1 cellular context compared by ENCODE assay signal in the genomic region with DNA sequence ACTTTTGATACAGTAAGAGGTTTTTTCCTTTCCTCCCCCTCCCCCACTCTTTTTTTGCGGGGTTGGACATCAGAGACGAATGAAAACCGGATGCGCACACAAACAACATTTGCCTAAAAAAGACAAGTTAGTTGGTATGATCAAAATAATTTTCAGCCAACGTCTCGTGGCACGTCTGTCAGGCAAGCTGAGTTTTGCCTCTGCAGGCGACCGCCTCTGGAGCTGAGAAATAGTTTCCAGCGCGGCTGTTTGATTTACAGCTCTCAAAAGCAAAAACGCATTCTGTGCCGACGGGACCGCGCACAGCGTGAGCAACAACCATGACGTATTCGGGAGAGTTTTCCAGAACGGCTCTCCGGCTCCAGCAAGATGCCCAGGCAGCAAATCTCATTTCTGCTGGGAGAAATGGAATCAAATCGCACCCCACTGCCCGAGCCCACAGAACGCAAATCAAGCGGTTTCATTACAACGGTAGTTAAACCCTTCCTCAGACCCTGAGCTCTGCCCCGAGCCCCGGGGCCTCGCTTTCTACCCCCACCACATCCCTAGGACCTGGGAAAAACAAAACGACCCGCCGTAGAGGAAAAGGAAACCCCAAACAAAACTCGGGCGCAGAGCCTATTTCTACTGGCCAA.
A peak's percentile ranks its signal among the peaks of the same experiment; 100 is the strongest.
TF ChIP-seq lines count a peak whose summit lies in the region.

No MANE protein-coding gene starts in this region.

TF ChIP-seq in HepG2, 621 proteins besides CTCF, POLR2A, EP300 and RAD21 (continued from another document and continues in another):
- TF ChIP-seq, protein P1, sequence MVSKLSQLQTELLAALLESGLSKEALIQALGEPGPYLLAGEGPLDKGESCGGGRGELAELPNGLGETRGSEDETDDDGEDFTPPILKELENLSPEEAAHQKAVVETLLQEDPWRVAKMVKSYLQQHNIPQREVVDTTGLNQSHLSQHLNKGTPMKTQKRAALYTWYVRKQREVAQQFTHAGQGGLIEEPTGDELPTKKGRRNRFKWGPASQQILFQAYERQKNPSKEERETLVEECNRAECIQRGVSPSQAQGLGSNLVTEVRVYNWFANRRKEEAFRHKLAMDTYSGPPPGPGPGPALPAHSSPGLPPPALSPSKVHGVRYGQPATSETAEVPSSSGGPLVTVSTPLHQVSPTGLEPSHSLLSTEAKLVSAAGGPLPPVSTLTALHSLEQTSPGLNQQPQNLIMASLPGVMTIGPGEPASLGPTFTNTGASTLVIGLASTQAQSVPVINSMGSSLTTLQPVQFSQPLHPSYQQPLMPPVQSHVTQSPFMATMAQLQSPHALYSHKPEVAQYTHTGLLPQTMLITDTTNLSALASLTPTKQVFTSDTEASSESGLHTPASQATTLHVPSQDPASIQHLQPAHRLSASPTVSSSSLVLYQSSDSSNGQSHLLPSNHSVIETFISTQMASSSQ (IDR thresholded peaks at IDR 0.05; ENCODE audit: low read depth): no peak
- TF ChIP-seq, protein P1 (CRISPR knock-in tag; IDR thresholded peaks at IDR 0.05; ENCODE audit: borderline replicate concordance): no peak
- TF ChIP-seq REPIN1 (CRISPR knock-in tag; IDR thresholded peaks at IDR 0.05; ENCODE audit: borderline replicate concordance, low read depth) (no peak), ZNF775 (CRISPR knock-in tag; IDR thresholded peaks at IDR 0.05; ENCODE audit: borderline replicate concordance) (no peak), SNRNP70 (IDR thresholded peaks at IDR 0.05; ENCODE audit: low read depth, low read length) (no peak), ZNF224 (CRISPR knock-in tag; IDR thresholded peaks at IDR 0.05) (no peak), POLR2AphosphoS2 (IDR thresholded peaks at IDR 0.05; ENCODE audit: low read depth, low read length) (no peak), PHB2 (IDR thresholded peaks at IDR 0.05; ENCODE audit: partially characterized antibody) (no peak), MTF2 (CRISPR knock-in tag; IDR thresholded peaks at IDR 0.05; ENCODE audit: borderline replicate concordance) (no peak), ZNF572 (CRISPR knock-in tag; IDR thresholded peaks at IDR 0.05) (0 out of 2 replicates have a peak, but pooled peaks have one; percentile 33), KDM5A (IDR thresholded peaks at IDR 0.05; ENCODE audit: borderline replicate concordance, low read length) (peak; percentile 16; the same call in 1 of the 2 replicates), POLR2G (IDR thresholded peaks at IDR 0.05; ENCODE audit: low read depth, low read length) (peak; percentile 11), ZSCAN30 (CRISPR knock-in tag; IDR thresholded peaks at IDR 0.05) (no peak), HNRNPLL (IDR thresholded peaks at IDR 0.05; ENCODE audit: low read depth, low read length, poor library complexity, severe bottlenecking) (no peak), ZNF839 (CRISPR knock-in tag; IDR thresholded peaks at IDR 0.05; ENCODE audit: borderline replicate concordance) (0 out of 2 replicates have a peak, but pooled peaks have one; percentile 25), ETV6 (CRISPR knock-in tag; conservative IDR thresholded peaks at IDR 0.05) (no peak), ZNF670 (CRISPR knock-in tag; IDR thresholded peaks at IDR 0.05; ENCODE audit: borderline replicate concordance) (no peak), KLF15 (CRISPR knock-in tag; IDR thresholded peaks at IDR 0.05; ENCODE audit: borderline replicate concordance) (no peak), NRL (CRISPR knock-in tag; IDR thresholded peaks at IDR 0.05; ENCODE audit: borderline replicate concordance) (no peak), GTF2F1 (IDR thresholded peaks at IDR 0.05; ENCODE audit: low read length) (no peak), HCFC1 (IDR thresholded peaks at IDR 0.05; ENCODE audit: low read depth, low read length) (no peak), ZNF652 (CRISPR knock-in tag; IDR thresholded peaks at IDR 0.05; ENCODE audit: borderline replicate concordance, low read depth) (no peak), ZNF746 (CRISPR knock-in tag; IDR thresholded peaks at IDR 0.05) (0 out of 2 replicates have a peak, but pooled peaks have one; percentile 4), NR2C2 (CRISPR knock-in tag; IDR thresholded peaks at IDR 0.05; ENCODE audit: borderline replicate concordance) (no peak), CBFB (CRISPR knock-in tag; IDR thresholded peaks at IDR 0.05) (no peak)
- TF ChIP-seq, protein P2, sequence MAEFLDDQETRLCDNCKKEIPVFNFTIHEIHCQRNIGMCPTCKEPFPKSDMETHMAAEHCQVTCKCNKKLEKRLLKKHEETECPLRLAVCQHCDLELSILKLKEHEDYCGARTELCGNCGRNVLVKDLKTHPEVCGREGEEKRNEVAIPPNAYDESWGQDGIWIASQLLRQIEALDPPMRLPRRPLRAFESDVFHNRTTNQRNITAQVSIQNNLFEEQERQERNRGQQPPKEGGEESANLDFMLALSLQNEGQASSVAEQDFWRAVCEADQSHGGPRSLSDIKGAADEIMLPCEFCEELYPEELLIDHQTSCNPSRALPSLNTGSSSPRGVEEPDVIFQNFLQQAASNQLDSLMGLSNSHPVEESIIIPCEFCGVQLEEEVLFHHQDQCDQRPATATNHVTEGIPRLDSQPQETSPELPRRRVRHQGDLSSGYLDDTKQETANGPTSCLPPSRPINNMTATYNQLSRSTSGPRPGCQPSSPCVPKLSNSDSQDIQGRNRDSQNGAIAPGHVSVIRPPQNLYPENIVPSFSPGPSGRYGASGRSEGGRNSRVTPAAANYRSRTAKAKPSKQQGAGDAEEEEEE (CRISPR knock-in tag; IDR thresholded peaks at IDR 0.05; ENCODE audit: borderline replicate concordance): no peak
- TF ChIP-seq, protein P3, sequence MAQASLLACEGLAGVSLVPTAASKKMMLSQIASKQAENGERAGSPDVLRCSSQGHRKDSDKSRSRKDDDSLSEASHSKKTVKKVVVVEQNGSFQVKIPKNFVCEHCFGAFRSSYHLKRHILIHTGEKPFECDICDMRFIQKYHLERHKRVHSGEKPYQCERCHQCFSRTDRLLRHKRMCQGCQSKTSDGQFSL (CRISPR knock-in tag; IDR thresholded peaks at IDR 0.05): 0 out of 2 replicates have a peak, but pooled peaks have one; percentile 5
- TF ChIP-seq, protein P4, sequence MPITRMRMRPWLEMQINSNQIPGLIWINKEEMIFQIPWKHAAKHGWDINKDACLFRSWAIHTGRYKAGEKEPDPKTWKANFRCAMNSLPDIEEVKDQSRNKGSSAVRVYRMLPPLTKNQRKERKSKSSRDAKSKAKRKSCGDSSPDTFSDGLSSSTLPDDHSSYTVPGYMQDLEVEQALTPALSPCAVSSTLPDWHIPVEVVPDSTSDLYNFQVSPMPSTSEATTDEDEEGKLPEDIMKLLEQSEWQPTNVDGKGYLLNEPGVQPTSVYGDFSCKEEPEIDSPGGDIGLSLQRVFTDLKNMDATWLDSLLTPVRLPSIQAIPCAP (CRISPR knock-in tag; IDR thresholded peaks at IDR 0.05; ENCODE audit: low read depth): no peak
- TF ChIP-seq, protein P5, sequence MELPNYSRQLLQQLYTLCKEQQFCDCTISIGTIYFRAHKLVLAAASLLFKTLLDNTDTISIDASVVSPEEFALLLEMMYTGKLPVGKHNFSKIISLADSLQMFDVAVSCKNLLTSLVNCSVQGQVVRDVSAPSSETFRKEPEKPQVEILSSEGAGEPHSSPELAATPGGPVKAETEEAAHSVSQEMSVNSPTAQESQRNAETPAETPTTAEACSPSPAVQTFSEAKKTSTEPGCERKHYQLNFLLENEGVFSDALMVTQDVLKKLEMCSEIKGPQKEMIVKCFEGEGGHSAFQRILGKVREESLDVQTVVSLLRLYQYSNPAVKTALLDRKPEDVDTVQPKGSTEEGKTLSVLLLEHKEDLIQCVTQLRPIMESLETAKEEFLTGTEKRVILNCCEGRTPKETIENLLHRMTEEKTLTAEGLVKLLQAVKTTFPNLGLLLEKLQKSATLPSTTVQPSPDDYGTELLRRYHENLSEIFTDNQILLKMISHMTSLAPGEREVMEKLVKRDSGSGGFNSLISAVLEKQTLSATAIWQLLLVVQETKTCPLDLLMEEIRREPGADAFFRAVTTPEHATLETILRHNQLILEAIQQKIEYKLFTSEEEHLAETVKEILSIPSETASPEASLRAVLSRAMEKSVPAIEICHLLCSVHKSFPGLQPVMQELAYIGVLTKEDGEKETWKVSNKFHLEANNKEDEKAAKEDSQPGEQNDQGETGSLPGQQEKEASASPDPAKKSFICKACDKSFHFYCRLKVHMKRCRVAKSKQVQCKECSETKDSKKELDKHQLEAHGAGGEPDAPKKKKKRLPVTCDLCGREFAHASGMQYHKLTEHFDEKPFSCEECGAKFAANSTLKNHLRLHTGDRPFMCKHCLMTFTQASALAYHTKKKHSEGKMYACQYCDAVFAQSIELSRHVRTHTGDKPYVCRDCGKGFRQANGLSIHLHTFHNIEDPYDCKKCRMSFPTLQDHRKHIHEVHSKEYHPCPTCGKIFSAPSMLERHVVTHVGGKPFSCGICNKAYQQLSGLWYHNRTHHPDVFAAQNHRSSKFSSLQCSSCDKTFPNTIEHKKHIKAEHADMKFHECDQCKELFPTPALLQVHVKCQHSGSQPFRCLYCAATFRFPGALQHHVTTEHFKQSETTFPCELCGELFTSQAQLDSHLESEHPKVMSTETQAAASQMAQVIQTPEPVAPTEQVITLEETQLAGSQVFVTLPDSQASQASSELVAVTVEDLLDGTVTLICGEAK (IDR thresholded peaks at IDR 0.05): no peak
- TF ChIP-seq, protein P5 (CRISPR knock-in tag; IDR thresholded peaks at IDR 0.05): no peak
- TF ChIP-seq, protein P6, sequence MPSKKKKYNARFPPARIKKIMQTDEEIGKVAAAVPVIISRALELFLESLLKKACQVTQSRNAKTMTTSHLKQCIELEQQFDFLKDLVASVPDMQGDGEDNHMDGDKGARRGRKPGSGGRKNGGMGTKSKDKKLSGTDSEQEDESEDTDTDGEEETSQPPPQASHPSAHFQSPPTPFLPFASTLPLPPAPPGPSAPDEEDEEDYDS (CRISPR knock-in tag; IDR thresholded peaks at IDR 0.05): no peak
- TF ChIP-seq, protein P7, sequence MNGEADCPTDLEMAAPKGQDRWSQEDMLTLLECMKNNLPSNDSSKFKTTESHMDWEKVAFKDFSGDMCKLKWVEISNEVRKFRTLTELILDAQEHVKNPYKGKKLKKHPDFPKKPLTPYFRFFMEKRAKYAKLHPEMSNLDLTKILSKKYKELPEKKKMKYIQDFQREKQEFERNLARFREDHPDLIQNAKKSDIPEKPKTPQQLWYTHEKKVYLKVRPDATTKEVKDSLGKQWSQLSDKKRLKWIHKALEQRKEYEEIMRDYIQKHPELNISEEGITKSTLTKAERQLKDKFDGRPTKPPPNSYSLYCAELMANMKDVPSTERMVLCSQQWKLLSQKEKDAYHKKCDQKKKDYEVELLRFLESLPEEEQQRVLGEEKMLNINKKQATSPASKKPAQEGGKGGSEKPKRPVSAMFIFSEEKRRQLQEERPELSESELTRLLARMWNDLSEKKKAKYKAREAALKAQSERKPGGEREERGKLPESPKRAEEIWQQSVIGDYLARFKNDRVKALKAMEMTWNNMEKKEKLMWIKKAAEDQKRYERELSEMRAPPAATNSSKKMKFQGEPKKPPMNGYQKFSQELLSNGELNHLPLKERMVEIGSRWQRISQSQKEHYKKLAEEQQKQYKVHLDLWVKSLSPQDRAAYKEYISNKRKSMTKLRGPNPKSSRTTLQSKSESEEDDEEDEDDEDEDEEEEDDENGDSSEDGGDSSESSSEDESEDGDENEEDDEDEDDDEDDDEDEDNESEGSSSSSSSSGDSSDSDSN (CRISPR knock-in tag; IDR thresholded peaks at IDR 0.05): no peak
- TF ChIP-seq, protein P8, sequence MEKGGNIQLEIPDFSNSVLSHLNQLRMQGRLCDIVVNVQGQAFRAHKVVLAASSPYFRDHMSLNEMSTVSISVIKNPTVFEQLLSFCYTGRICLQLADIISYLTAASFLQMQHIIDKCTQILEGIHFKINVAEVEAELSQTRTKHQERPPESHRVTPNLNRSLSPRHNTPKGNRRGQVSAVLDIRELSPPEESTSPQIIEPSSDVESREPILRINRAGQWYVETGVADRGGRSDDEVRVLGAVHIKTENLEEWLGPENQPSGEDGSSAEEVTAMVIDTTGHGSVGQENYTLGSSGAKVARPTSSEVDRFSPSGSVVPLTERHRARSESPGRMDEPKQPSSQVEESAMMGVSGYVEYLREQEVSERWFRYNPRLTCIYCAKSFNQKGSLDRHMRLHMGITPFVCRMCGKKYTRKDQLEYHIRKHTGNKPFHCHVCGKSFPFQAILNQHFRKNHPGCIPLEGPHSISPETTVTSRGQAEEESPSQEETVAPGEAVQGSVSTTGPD (CRISPR knock-in tag; IDR thresholded peaks at IDR 0.05): no peak
